Comparison of ENCODE assay signal across 17 cellular contexts in genomic region chr19:48085904-48086864, GRCh38. TPM values are rescaled to one million over a fixed set of nuclear protein-coding genes. Genes with fewer than 3 reads are reported as not detected.
DNase-seq lines count a peak whose midpoint lies in the region; ATAC-seq, FAIRE-seq and TF ChIP-seq lines count a peak whose summit lies in the region.
"Had no signal": no experiment of that assay in that cellular context is flagged by ENCODE, and none has a peak within 500 bp of the region (broad histone marks: within the 10 kb centered on the region; RNA-seq: fewer than 3 reads in every experiment).

No MANE protein-coding gene starts in this region.

- H3K27me3 Mint-ChIP-seq in activated naive CD8-positive, alpha-beta T cell treated with anti-CD3 and anti-CD28 coated beads, Interleukin-2, amount 50 U/mL, for 24 hours: peaks cover 4% of the 10 kb centered on the region
- peaks cover 14% of the 10 kb centered on the region for H3K27me3 Mint-ChIP-seq in activated naive CD8-positive, alpha-beta T cell treated with anti-CD3 and anti-CD28 coated beads for 36 hours
- peaks cover 12% of the 10 kb centered on the region for H3K27me3 Mint-ChIP-seq in type B pancreatic cell

- H3K4me3 ChIP-seq in OCI-LY3 (ENCODE audit: low read length) (no peak overlapping the region), H1 (ENCODE audit: extremely low read depth in 1 of 4, insufficient read depth in 2 of 4, low read depth in 3 of 4, low read length in 4 of 4) (no peak overlapping the region)
- H3K4me3 ChIP-seq: SJCRH30 had no signal

- no peak for DNase-seq in activated naive CD8-positive, alpha-beta T cell treated with anti-CD3 and anti-CD28 coated beads, Interleukin-2, amount 50 U/mL, for 24 hours
- no peak for DNase-seq in activated naive CD8-positive, alpha-beta T cell treated with anti-CD3 and anti-CD28 coated beads for 36 hours
- DNase-seq in H1 (ENCODE audit: low read depth in 1 of 2, low spot score in 2 of 2) (peak in 1 of 2 experiments; percentile 67), type B pancreatic cell (ENCODE audit: extremely low spot score, unreplicated experiment) (no peak), NCI-H524 treated with DMSO at 0.1 percent for 48 hours (lab: John Stamatoyannopoulos, UW) (no peak), mesenteric fat pad (ENCODE audit: low spot score) (no peak), NCI-H1048 (lab: John Stamatoyannopoulos, UW) (no peak)
- DNase-seq: DMS79, NCI-H1105, NCI-H510A treated with DMSO at 0.1 percent for 48 hours, SJCRH30 had no signal

- H3K56ac ChIP-seq in H1 (replicated peaks; ENCODE audit: insufficient read length, low read depth, low read length): no peak overlapping the region

- no peaks in the 10 kb centered on the region; the same call in 1 of the 2 replicates for H3K23me2 ChIP-seq in H1 (ENCODE audit: low read depth, low read length)

- H3K14ac ChIP-seq in H1 (ENCODE audit: insufficient read length): no peak overlapping the region

- H3K27me3 ChIP-seq in OCI-LY3 (ENCODE audit: low read depth, low read length) (no peaks in the 10 kb centered on the region), H1 (replicated peaks in 1 of 4; ENCODE audit: control insufficient read depth in 3 of 4, extremely low read depth in 1 of 4, insufficient read depth in 3 of 4, low read length in 3 of 4) (no peaks in the 10 kb centered on the region; a peak in 2 of 7 replicates)

- H3K4me1 ChIP-seq in OCI-LY3 (ENCODE audit: low read length) (no peaks in the 10 kb centered on the region; the same call in 1 of the 2 replicates), H1 (replicated peaks in 1 of 4; ENCODE audit: control insufficient read depth in 3 of 4, insufficient read depth in 4 of 4, low read length in 3 of 4) (no peaks in the 10 kb centered on the region; a peak in 1 of 7 replicates)
- H3K4me1 ChIP-seq: parathyroid adenoma, SJCRH30 had no signal

- H2BK12ac ChIP-seq in H1 (ENCODE audit: low read depth, low read length): no peak overlapping the region

- H3K4ac ChIP-seq in H1 (replicated peaks; ENCODE audit: insufficient read length, low read depth, low read length): peak overlapping the region; percentile 67

- H3K4me2 ChIP-seq in OCI-LY3 (ENCODE audit: low read length): peak overlapping the region; percentile 24
- H3K4me2 ChIP-seq in H1 (ENCODE audit: insufficient read depth in 1 of 2, low read depth in 2 of 2, low read length in 2 of 2): no peak overlapping the region

- no peaks in the 10 kb centered on the region for H3K9me3 Mint-ChIP-seq in activated naive CD8-positive, alpha-beta T cell treated with anti-CD3 and anti-CD28 coated beads, Interleukin-2, amount 50 U/mL, for 24 hours
- no peaks in the 10 kb centered on the region for H3K9me3 Mint-ChIP-seq in activated naive CD8-positive, alpha-beta T cell treated with anti-CD3 and anti-CD28 coated beads for 36 hours
- H3K9me3 Mint-ChIP-seq in type B pancreatic cell: peaks cover 3% of the 10 kb centered on the region

- FAIRE-seq in H1 (lab: Jason Lieb, UNC): no peak
- FAIRE-seq: GM19239 had no signal

- no peak overlapping the region for H3K4me3 Mint-ChIP-seq in activated naive CD8-positive, alpha-beta T cell treated with anti-CD3 and anti-CD28 coated beads, Interleukin-2, amount 50 U/mL, for 24 hours
- no peak overlapping the region for H3K4me3 Mint-ChIP-seq in activated naive CD8-positive, alpha-beta T cell treated with anti-CD3 and anti-CD28 coated beads for 36 hours
- H3K4me3 Mint-ChIP-seq in type B pancreatic cell: no peak overlapping the region

- H3K9me3 ChIP-seq in OCI-LY3 (ENCODE audit: insufficient read depth, low read length): no peaks in the 10 kb centered on the region
- peaks cover 0 to 2% of the 10 kb centered on the region in 2 experiments; a peak in 1 of 4 replicates for H3K9me3 ChIP-seq in H1 (ENCODE audit: insufficient read depth in 2 of 2, low read depth in 1 of 2, low read length in 1 of 2)
- H3K9me3 ChIP-seq: SJCRH30 had no signal

- peak overlapping the region; percentile 13 for H4K5ac ChIP-seq in H1 (ENCODE audit: insufficient read length, low read depth, low read length)

- H2BK15ac ChIP-seq in H1 (ENCODE audit: low read length): no peak overlapping the region

- H3K36me3 ChIP-seq in OCI-LY3 (replicated peaks; ENCODE audit: low read depth, low read length) (no peaks in the 10 kb centered on the region), H1 (ENCODE audit: control insufficient read depth in 2 of 4, insufficient read depth in 4 of 4, low read length in 3 of 4) (no peaks in the 10 kb centered on the region)
- H3K36me3 ChIP-seq: SJCRH30 had no signal

- TF ChIP-seq POLR2A in H1 (IDR thresholded peaks at IDR 0.05; ENCODE audit: control extremely low read depth in 1 of 2, low read depth in 2 of 2, low read length in 2 of 2): 0 out of 3 replicates have a peak, but pooled peaks of 1 of the 2 experiments have one; percentile 23

- no peak overlapping the region for H3K18ac ChIP-seq in H1 (ENCODE audit: extremely low read depth, low read length)

- no peak overlapping the region for H2BK120ac ChIP-seq in H1 (replicated peaks; ENCODE audit: low read depth, low read length)

- H4K20me1 ChIP-seq in OCI-LY3 (ENCODE audit: insufficient read depth, low read length) (no peaks in the 10 kb centered on the region), H1 (replicated peaks in 1 of 2; ENCODE audit: control insufficient read depth in 1 of 2, insufficient read depth in 2 of 2, low read length in 2 of 2) (no peaks in the 10 kb centered on the region)

- H2AFZ ChIP-seq in OCI-LY3 (ENCODE audit: low read depth, low read length): no peak overlapping the region
- peak overlapping the region; percentile 65; the same call in 1 of the 2 replicates for H2AFZ ChIP-seq in H1 (ENCODE audit: low read length)
- H2AFZ ChIP-seq: parathyroid adenoma had no signal

- no peak overlapping the region for H2BK20ac ChIP-seq in H1 (ENCODE audit: low read length)

- CTCF ChIA-PET in H1 (lab: Charles Lee; ENCODE audit: partially characterized antibody): interaction anchor here (0.5 to 5.8 kb wide), 19 partner anchors 9 to 131 kb away, joined by 3 to 43 read pairs (median 4); partner anchors contain the start of genes CABP5 and PLA2G4C

- H3K79me1 ChIP-seq in H1 (ENCODE audit: low read depth, low read length): no peaks in the 10 kb centered on the region

- no peaks in the 10 kb centered on the region for H3K36me3 Mint-ChIP-seq in activated naive CD8-positive, alpha-beta T cell treated with anti-CD3 and anti-CD28 coated beads, Interleukin-2, amount 50 U/mL, for 24 hours (ENCODE audit: low read depth)
- no peaks in the 10 kb centered on the region for H3K36me3 Mint-ChIP-seq in activated naive CD8-positive, alpha-beta T cell treated with anti-CD3 and anti-CD28 coated beads for 36 hours
- no peaks in the 10 kb centered on the region for H3K36me3 Mint-ChIP-seq in type B pancreatic cell

- peak; percentile 46 for ATAC-seq in activated naive CD8-positive, alpha-beta T cell treated with anti-CD3 and anti-CD28 coated beads, Interleukin-2, amount 50 U/mL, for 24 hours

- H3K79me2 ChIP-seq in OCI-LY3 (ENCODE audit: low read length): no peaks in the 10 kb centered on the region
- H3K79me2 ChIP-seq in H1 (ENCODE audit: control insufficient read depth in 1 of 2, insufficient read depth in 2 of 2, low read length in 2 of 2): no peaks in the 10 kb centered on the region
- H3K79me2 ChIP-seq: parathyroid adenoma had no signal

- TF ChIP-seq CTCF in OCI-LY3 (IDR thresholded peaks at IDR 0.05; ENCODE audit: low read depth, low read length) (peak; percentile 55), H1 (IDR thresholded peaks at IDR 0.05; ENCODE audit: control extremely low read depth in 1 of 3, insufficient read depth in 1 of 3, low read depth in 1 of 3, low read length in 3 of 3) (peak; percentile 68 to 78 (median 73)), type B pancreatic cell (conservative IDR thresholded peaks at IDR 0.05) (peak; percentile 31)

- peak overlapping the region; percentile 42 for H4K91ac ChIP-seq in H1 (replicated peaks; ENCODE audit: insufficient read length, low read length)

- H3K9ac ChIP-seq in OCI-LY3 (ENCODE audit: low read length) (no peak overlapping the region), H1 (replicated peaks in 1 of 4; ENCODE audit: extremely low read depth in 1 of 4, low read depth in 3 of 4, low read length in 3 of 4) (no peak overlapping the region; a peak in 1 of 7 replicates)
- H3K9ac ChIP-seq: parathyroid adenoma had no signal

- peak overlapping the region; percentile 85 for H4K8ac ChIP-seq in H1 (ENCODE audit: extremely low read depth, insufficient read depth, low read length)

- TF ChIP-seq EP300 in H1 (IDR thresholded peaks at IDR 0.05; ENCODE audit: borderline replicate concordance in 1 of 2, low read depth in 2 of 2, low read length in 2 of 2): no peak

- H3K27ac ChIP-seq in OCI-LY3 (ENCODE audit: low read length) (no peak overlapping the region), H1 (ENCODE audit: low read depth, low read length) (no peak overlapping the region)
- H3K27ac ChIP-seq: parathyroid adenoma, SJCRH30 had no signal

- H3K4me1 Mint-ChIP-seq in activated naive CD8-positive, alpha-beta T cell treated with anti-CD3 and anti-CD28 coated beads, Interleukin-2, amount 50 U/mL, for 24 hours: no peaks in the 10 kb centered on the region
- no peaks in the 10 kb centered on the region for H3K4me1 Mint-ChIP-seq in activated naive CD8-positive, alpha-beta T cell treated with anti-CD3 and anti-CD28 coated beads for 36 hours
- no peaks in the 10 kb centered on the region for H3K4me1 Mint-ChIP-seq in type B pancreatic cell (ENCODE audit: unreplicated experiment)

- H3K27ac Mint-ChIP-seq in activated naive CD8-positive, alpha-beta T cell treated with anti-CD3 and anti-CD28 coated beads, Interleukin-2, amount 50 U/mL, for 24 hours: no peak overlapping the region
- no peak overlapping the region for H3K27ac Mint-ChIP-seq in activated naive CD8-positive, alpha-beta T cell treated with anti-CD3 and anti-CD28 coated beads for 36 hours
- H3K27ac Mint-ChIP-seq in type B pancreatic cell: no peak overlapping the region

- H3K23ac ChIP-seq in H1 (ENCODE audit: insufficient read length): no peak overlapping the region

- no peak overlapping the region for H2BK5ac ChIP-seq in H1 (ENCODE audit: low read depth, low read length)

- H2AK5ac ChIP-seq in H1 (ENCODE audit: low read depth, low read length): no peak overlapping the region

- WGBS in H1 (ENCODE audit: extremely low coverage in 1 of 2, insufficient coverage in 1 of 2, insufficient read length in 1 of 2, insufficient replicate concordance in 2 of 2, low coverage in 1 of 2, low lambda C conversion rate in 2 of 2, missing lambda C conversion rate in 1 of 2), 2 experiments: 81% methylated on average over 7 of the region's 7 CpGs; no CpG with 5 or more reads in 1 of the 2 experiments

- POLR2A ChIA-PET in H1 (lab: Charles Lee; ENCODE audit: partially characterized antibody): interaction anchor here (0.7 to 1.3 kb wide), 4 partner anchors 9 to 25 kb away, joined by 3 to 5 read pairs (median 4); no protein-coding TSS in a partner anchor

- TF ChIP-seq RAD21 in H1 (IDR thresholded peaks at IDR 0.05 in 1 of 2, conservative IDR thresholded peaks at IDR 0.05 in 1 of 2; ENCODE audit: low read depth in 2 of 2, low read length in 2 of 2): peak; percentile 55 to 71

RNA-seq across cellular contexts. Expression of gene PLA2G4C, which starts 24.4 kb away (rescaled TPM):
- total RNA-seq in activated naive CD8-positive, alpha-beta T cell treated with anti-CD3 and anti-CD28 coated beads for 36 hours: 1 to 10 TPM; 2.0 to 2.5 TPM
- 14.9 and 17.5 TPM in 2 replicates for total RNA-seq in H1 (2021; fragmentation: NEBNext Ultra II Directional; extraction: Animal tissue kit (Norgen Biotek cat#: 25700))
- 14.9 and 20.5 TPM in 2 replicates for polyA plus RNA-seq in H1 (2011; rRNA removed)
- polyA plus RNA-seq in H1 (2011; cell fraction: cytosol; rRNA removed): 12.4 TPM
- polyA plus RNA-seq in H1 (2011; cell fraction: nucleus; rRNA removed): 13.4 TPM
- polyA plus RNA-seq in H1 (2012, experiment 1 of 2): 12.4 to 28.2 TPM (median 20.5 TPM) in 4 replicates
- polyA plus RNA-seq in H1 (2012, experiment 2 of 2): 7.7 TPM
- 25.5 TPM for polyA plus RNA-seq in H1 (2013, experiment 1 of 2)
- 24.1 TPM for polyA plus RNA-seq in H1 (2013, experiment 2 of 2)
- 18.6 and 21.5 TPM in 2 replicates for polyA minus RNA-seq in H1 (2011; rRNA and poly(A)+ RNA removed)
- polyA minus RNA-seq in H1 (2011; cell fraction: cytosol; rRNA and poly(A)+ RNA removed): 14.1 TPM
- 7.5 TPM for polyA minus RNA-seq in H1 (2011; cell fraction: nucleus; rRNA and poly(A)+ RNA removed)
- total RNA-seq in type B pancreatic cell (ENCODE audit: low replicate concordance) (1.1 and 3.2 TPM in 2 replicates), mesenteric fat pad (7.1 TPM)

RNA-seq across cellular contexts. Expression of gene CABP5, which starts 42.3 kb away (rescaled TPM):
- not detected for total RNA-seq in activated naive CD8-positive, alpha-beta T cell treated with anti-CD3 and anti-CD28 coated beads for 36 hours
- not detected in 2 replicates for total RNA-seq in H1 (2021; fragmentation: NEBNext Ultra II Directional; extraction: Animal tissue kit (Norgen Biotek cat#: 25700))
- polyA plus RNA-seq in H1 (2011; rRNA removed): not detected in 2 replicates
- polyA plus RNA-seq in H1 (2011; cell fraction: cytosol; rRNA removed): not detected
- polyA plus RNA-seq in H1 (2011; cell fraction: nucleus; rRNA removed): not detected
- polyA plus RNA-seq in H1 (2012, experiment 1 of 2): not detected in 4 replicates
- polyA plus RNA-seq in H1 (2012, experiment 2 of 2): not detected
- polyA plus RNA-seq in H1 (2013, experiment 1 of 2): not detected
- 0.04 TPM for polyA plus RNA-seq in H1 (2013, experiment 2 of 2)
- not detected in 2 replicates for polyA minus RNA-seq in H1 (2011; rRNA and poly(A)+ RNA removed)
- not detected for polyA minus RNA-seq in H1 (2011; cell fraction: cytosol; rRNA and poly(A)+ RNA removed)
- polyA minus RNA-seq in H1 (2011; cell fraction: nucleus; rRNA and poly(A)+ RNA removed): not detected
- total RNA-seq in type B pancreatic cell (ENCODE audit: low replicate concordance): not detected in 2 replicates
- not detected for total RNA-seq in mesenteric fat pad
- total RNA-seq: dermis microvascular lymphatic vessel endothelial cell, H4, SJCRH30, ureter had no signal
